1 cellular context compared by ENCODE assay signal in genomic region chr6:8219352-8219943, GRCh38.
TF ChIP-seq lines count a peak whose summit lies in the region.

No MANE protein-coding gene starts in this region.

TF ChIP-seq in WTC11, 78 proteins besides CTCF, POLR2A, EP300 and RAD21 (continued from another document):
- TF ChIP-seq, protein P1, sequence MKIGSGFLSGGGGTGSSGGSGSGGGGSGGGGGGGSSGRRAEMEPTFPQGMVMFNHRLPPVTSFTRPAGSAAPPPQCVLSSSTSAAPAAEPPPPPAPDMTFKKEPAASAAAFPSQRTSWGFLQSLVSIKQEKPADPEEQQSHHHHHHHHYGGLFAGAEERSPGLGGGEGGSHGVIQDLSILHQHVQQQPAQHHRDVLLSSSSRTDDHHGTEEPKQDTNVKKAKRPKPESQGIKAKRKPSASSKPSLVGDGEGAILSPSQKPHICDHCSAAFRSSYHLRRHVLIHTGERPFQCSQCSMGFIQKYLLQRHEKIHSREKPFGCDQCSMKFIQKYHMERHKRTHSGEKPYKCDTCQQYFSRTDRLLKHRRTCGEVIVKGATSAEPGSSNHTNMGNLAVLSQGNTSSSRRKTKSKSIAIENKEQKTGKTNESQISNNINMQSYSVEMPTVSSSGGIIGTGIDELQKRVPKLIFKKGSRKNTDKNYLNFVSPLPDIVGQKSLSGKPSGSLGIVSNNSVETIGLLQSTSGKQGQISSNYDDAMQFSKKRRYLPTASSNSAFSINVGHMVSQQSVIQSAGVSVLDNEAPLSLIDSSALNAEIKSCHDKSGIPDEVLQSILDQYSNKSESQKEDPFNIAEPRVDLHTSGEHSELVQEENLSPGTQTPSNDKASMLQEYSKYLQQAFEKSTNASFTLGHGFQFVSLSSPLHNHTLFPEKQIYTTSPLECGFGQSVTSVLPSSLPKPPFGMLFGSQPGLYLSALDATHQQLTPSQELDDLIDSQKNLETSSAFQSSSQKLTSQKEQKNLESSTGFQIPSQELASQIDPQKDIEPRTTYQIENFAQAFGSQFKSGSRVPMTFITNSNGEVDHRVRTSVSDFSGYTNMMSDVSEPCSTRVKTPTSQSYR (CRISPR knock-in tag; IDR thresholded peaks at IDR 0.05) = no peak
- TF ChIP-seq ATF6 (CRISPR knock-in tag; IDR thresholded peaks at IDR 0.05) (no peak), TCF7 (CRISPR knock-in tag; IDR thresholded peaks at IDR 0.05; ENCODE audit: low read depth) (no peak), KAT7 (CRISPR knock-in tag; IDR thresholded peaks at IDR 0.05; ENCODE audit: borderline replicate concordance) (no peak), SP1 (CRISPR knock-in tag; conservative IDR thresholded peaks at IDR 0.05) (no peak)
TF ChIP-seq in WTC11: peak in this region for 0.
